In the genomic region with DNA sequence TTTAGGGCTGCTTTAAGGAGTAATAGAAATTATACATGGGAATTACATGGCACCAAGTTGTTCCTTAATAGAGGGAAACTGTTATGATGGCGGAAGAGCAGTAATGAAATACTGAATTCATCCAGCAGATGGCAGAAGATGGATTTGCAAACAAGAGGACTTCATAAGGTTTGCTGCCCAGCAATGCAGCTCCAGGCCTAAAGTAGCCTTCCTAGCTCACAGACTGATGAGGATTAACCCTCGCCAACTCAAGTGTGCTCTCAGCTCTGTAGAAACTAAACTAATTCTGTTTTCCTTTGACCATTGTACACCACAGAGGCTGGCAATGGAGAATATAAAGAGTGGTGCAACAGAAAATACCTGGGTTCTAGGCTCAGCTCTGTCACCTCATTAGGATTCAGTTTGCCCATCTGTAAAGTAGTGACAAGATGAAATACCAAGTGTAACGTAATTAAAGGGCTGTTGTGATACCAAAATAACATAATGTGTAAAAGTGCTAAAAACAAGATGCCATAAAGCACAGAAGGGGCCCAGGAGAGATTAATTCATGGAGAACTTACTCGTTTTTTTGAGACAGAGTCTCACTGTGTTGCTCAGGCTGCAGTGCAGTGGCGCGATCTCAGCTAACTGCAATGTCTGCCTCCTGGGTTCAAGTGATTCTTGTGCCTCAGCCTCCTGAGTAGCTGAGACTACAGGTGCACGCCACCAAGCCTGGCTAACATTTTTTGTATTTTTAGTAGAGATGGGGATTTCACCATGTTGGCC, we compare ENCODE assay signal across 8 cellular contexts.
DNase-seq lines count a peak whose midpoint lies in the region; ATAC-seq and TF ChIP-seq lines count a peak whose summit lies in the region.

No MANE protein-coding gene starts in this region.

- no peaks in the 10 kb centered on the region for H3K79me1 ChIP-seq in neuronal stem cell (ENCODE audit: low read depth, low read length)

- no peak overlapping the region for H3K9ac ChIP-seq in SU-DHL-6 (ENCODE audit: low read length)
- no peak overlapping the region for H3K9ac ChIP-seq in neuronal stem cell (ENCODE audit: low read depth, low read length, poor library complexity)

- intact Hi-C loops in Right ventricle myocardium inferior (cut with DNase I) (loop anchor here (1.0 to 10.0 kb wide), 2 partner anchors 228 to 582 kb away; no protein-coding TSS in a partner anchor), cardiac septum (cut with DNase I) (loop anchor here (2.0 to 10.0 kb wide), 3 partner anchors 152 to 582 kb away; partner anchors contain the start of gene GADD45A)

- H2BK12ac ChIP-seq in neuronal stem cell (ENCODE audit: low read length) = no peak overlapping the region

- H4K20me1 ChIP-seq in SU-DHL-6 (ENCODE audit: low read depth, low read length) = no peaks in the 10 kb centered on the region

- H3K27ac ChIP-seq in SU-DHL-6 (ENCODE audit: low read depth, low read length) (no peak overlapping the region), neuronal stem cell (replicated peaks; ENCODE audit: low read length) (no peak overlapping the region)

- H2BK5ac ChIP-seq in neuronal stem cell (ENCODE audit: low read length) = no peak overlapping the region

- H3K4me3 ChIP-seq in SU-DHL-6 (ENCODE audit: insufficient read depth, low read length, poor library complexity, severe bottlenecking) = no peak overlapping the region
- H3K4me3 ChIP-seq in fibroblast of the aortic adventitia (ENCODE audit: low read depth, low read length) = no peak overlapping the region
- no peak overlapping the region for H3K4me3 ChIP-seq in neuronal stem cell (ENCODE audit: low read length in 2 of 2)

- H2BK15ac ChIP-seq in neuronal stem cell (ENCODE audit: low read length) = no peak overlapping the region

- H2BK120ac ChIP-seq in neuronal stem cell (ENCODE audit: low read depth, low read length) = no peak overlapping the region

- H3K4me2 ChIP-seq in SU-DHL-6 (ENCODE audit: low read depth, low read length, poor library complexity, severe bottlenecking) (no peak overlapping the region), neuronal stem cell (ENCODE audit: insufficient read depth, low read length, poor library complexity, severe bottlenecking) (no peak overlapping the region)

- peaks cover 0 to 2% of the 10 kb centered on the region in 2 donors for H3K4me1 ChIP-seq in neuronal stem cell (ENCODE audit: control insufficient read depth in 2 of 2, insufficient read depth in 1 of 2, low read depth in 1 of 2, low read length in 2 of 2)

- no peaks in the 10 kb centered on the region for H3K9me3 ChIP-seq in SU-DHL-6 (ENCODE audit: insufficient read depth, low read length)
- no peaks in the 10 kb centered on the region for H3K9me3 ChIP-seq in neuronal stem cell (replicated peaks in 1 of 2; ENCODE audit: control insufficient read depth in 2 of 2, insufficient read depth in 1 of 2, low read depth in 1 of 2, low read length in 2 of 2)

- no peak overlapping the region for H2AK5ac ChIP-seq in neuronal stem cell (ENCODE audit: low read depth, low read length)

- no CpG with 5 or more reads among the region's 7 CpGs for WGBS in neuronal stem cell (ENCODE audit: extremely low coverage in 2 of 2, insufficient read length in 2 of 2, insufficient replicate concordance in 1 of 2), 2 donors

- no peaks in the 10 kb centered on the region for H3K27me3 ChIP-seq in SU-DHL-6 (ENCODE audit: low read length)
- no peaks in the 10 kb centered on the region for H3K27me3 ChIP-seq in neuronal stem cell (ENCODE audit: control insufficient read depth in 3 of 3, insufficient read depth in 3 of 3, low read depth in 1 of 3, low read length in 3 of 3)

- no peak overlapping the region for H3K18ac ChIP-seq in neuronal stem cell (ENCODE audit: low read length)

- H4K8ac ChIP-seq in neuronal stem cell (ENCODE audit: low read depth, low read length) = no peak overlapping the region

- DNase-seq in Right ventricle myocardium inferior (ENCODE audit: missing footprints) = no peak
- DNase-seq in cardiac septum (ENCODE audit: low spot score) = no peak
- peak; percentile 77 for DNase-seq in NCI-H146 (lab: John Stamatoyannopoulos, UW)
- DNase-seq in fibroblast of the aortic adventitia (ENCODE audit: low read depth) = peak; percentile 95
- peak; percentile 56 for DNase-seq in neuronal stem cell (ENCODE audit: low spot score)
- DNase-seq in stimulated activated CD4-positive, alpha-beta T cell treated with anti-CD3 and anti-CD28 coated beads, Interleukin-4, amount 100 ng/mL, for 24 hours = no peak

- H3K79me2 ChIP-seq in SU-DHL-6 (ENCODE audit: insufficient read depth, low read length) = no peaks in the 10 kb centered on the region

- ATAC-seq in Right ventricle myocardium inferior (peak; percentile 73), HG02642 (IDR thresholded peaks at IDR 0.05; ENCODE audit: poor library complexity, unreplicated experiment) (peak; percentile 74)

- no peak overlapping the region for H3K4ac ChIP-seq in neuronal stem cell (ENCODE audit: low read length)

- H4K91ac ChIP-seq in neuronal stem cell (ENCODE audit: low read depth, low read length, poor library complexity) = no peak overlapping the region

- TF ChIP-seq CTCF in SU-DHL-6 (IDR thresholded peaks at IDR 0.05; ENCODE audit: insufficient read depth, low read length, poor library complexity, severe bottlenecking) (peak; percentile 36), fibroblast of the aortic adventitia (IDR thresholded peaks at IDR 0.05; ENCODE audit: insufficient read depth, low read length) (peak; percentile 71)

- H3K14ac ChIP-seq in neuronal stem cell (ENCODE audit: low read length) = no peak overlapping the region

- H3K23ac ChIP-seq in neuronal stem cell (ENCODE audit: low read depth, low read length, poor library complexity) = no peak overlapping the region

- H3K36me3 ChIP-seq in SU-DHL-6 (ENCODE audit: low read length) (no peaks in the 10 kb centered on the region), neuronal stem cell (replicated peaks in 1 of 2; ENCODE audit: control insufficient read depth in 2 of 2, insufficient read depth in 2 of 2, low read length in 2 of 2) (no peaks in the 10 kb centered on the region)

- H3K9me2 ChIP-seq in SU-DHL-6 (replicated peaks; ENCODE audit: insufficient read depth, low read length) = no peaks in the 10 kb centered on the region

- H2AFZ ChIP-seq in SU-DHL-6 (ENCODE audit: low read depth, low read length, severe bottlenecking) = no peak overlapping the region
- no peak overlapping the region for H2AFZ ChIP-seq in neuronal stem cell (ENCODE audit: low read length)

- no peaks in the 10 kb centered on the region for H3F3A ChIP-seq in SU-DHL-6 (ENCODE audit: insufficient read depth)

Comparison
In these comparisons a context has a peak if more than half of its experiments do, and no peak if none do; other contexts are left out.
1. DNase-seq: peak in NCI-H146 (single experiment), fibroblast of the aortic adventitia (single experiment) and neuronal stem cell (single experiment); none in Right ventricle myocardium inferior (single experiment), cardiac septum (single experiment) and stimulated activated CD4-positive, alpha-beta T cell treated with anti-CD3 and anti-CD28 coated beads, Interleukin-4, amount 100 ng/mL, for 24 hours (single experiment).